In the genomic region with DNA sequence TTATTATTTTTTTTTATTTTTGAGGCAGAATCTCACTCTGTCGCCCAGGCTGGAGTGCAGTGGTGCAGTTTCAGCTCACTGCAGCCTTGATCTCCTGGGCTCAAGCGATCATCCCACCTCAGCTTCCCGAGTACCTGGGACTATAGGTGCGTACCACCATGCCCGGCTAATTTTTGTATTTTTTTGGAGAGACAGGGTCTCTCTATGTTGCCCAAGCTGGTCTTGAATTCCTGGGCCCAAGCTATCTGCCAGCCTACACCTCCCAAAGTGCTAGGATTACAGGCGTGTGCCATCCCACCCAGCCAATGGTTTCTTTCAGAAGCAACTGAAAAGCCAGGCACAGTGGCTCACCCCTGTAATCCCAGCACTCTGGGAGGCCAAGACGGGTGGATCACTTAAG, we compare ENCODE assay signal across 29 cellular contexts. TPM values are rescaled to one million over a fixed set of nuclear protein-coding genes. Genes with fewer than 3 reads are reported as not detected.
A peak's percentile ranks its signal among the peaks of the same experiment; 100 is the strongest.
DNase-seq lines count a peak whose midpoint lies in the region; ATAC-seq lines count a peak whose summit lies in the region.
"Had no signal": no experiment of that assay in that cellular context is flagged by ENCODE, and none has a peak within 500 bp of the region (broad histone marks: within the 10 kb centered on the region; RNA-seq: fewer than 3 reads in every experiment).

No MANE protein-coding gene starts in this region.

- H3K4me3 Mint-ChIP-seq in activated T-cell treated with anti-CD3 and anti-CD28 coated beads, Interleukin-2, amount 50 U/mL, for 24 hours, result no peak overlapping the region
- H3K4me3 Mint-ChIP-seq in activated T-cell treated with anti-CD3 and anti-CD28 coated beads, Interleukin-2, amount 50 U/mL, for 72 hours, result no peak overlapping the region
- H3K4me3 Mint-ChIP-seq in T-cell, result peak overlapping the region in 2 of 3 donors; percentile 34 to 100

- no peaks in the 10 kb centered on the region for H3K27me3 Mint-ChIP-seq in activated T-cell treated with anti-CD3 and anti-CD28 coated beads, Interleukin-2, amount 50 U/mL, for 24 hours
- H3K27me3 Mint-ChIP-seq in activated T-cell treated with anti-CD3 and anti-CD28 coated beads, Interleukin-2, amount 50 U/mL, for 72 hours (ENCODE audit: low read depth), result no peaks in the 10 kb centered on the region
- H3K27me3 Mint-ChIP-seq in T-cell, result no peaks in the 10 kb centered on the region
- H3K27me3 Mint-ChIP-seq: B cell had no signal

- peaks cover 50% of the 10 kb centered on the region for H3K36me3 Mint-ChIP-seq in activated T-cell treated with anti-CD3 and anti-CD28 coated beads, Interleukin-2, amount 50 U/mL, for 24 hours (ENCODE audit: low read depth)
- H3K36me3 Mint-ChIP-seq in activated T-cell treated with anti-CD3 and anti-CD28 coated beads, Interleukin-2, amount 50 U/mL, for 72 hours (ENCODE audit: insufficient read depth in 2 of 2), result peaks cover 6 to 8% of the 10 kb centered on the region in 2 donors
- H3K36me3 Mint-ChIP-seq in T-cell, result peaks cover 10% of the 10 kb centered on the region

- H3K9me3 Mint-ChIP-seq in activated T-cell treated with anti-CD3 and anti-CD28 coated beads, Interleukin-2, amount 50 U/mL, for 24 hours, result no peaks in the 10 kb centered on the region
- H3K9me3 Mint-ChIP-seq in activated T-cell treated with anti-CD3 and anti-CD28 coated beads, Interleukin-2, amount 50 U/mL, for 72 hours, result no peaks in the 10 kb centered on the region
- H3K9me3 Mint-ChIP-seq in T-cell, result no peaks in the 10 kb centered on the region
- H3K9me3 Mint-ChIP-seq: HFFc6; mesothelial cell of epicardium; naive thymus-derived CD8-positive, alpha-beta T cell had no signal

- no peaks in the 10 kb centered on the region for H3K36me3 ChIP-seq in endocrine pancreas (ENCODE audit: control insufficient read depth, insufficient read depth, low read length)
- H3K36me3 ChIP-seq: pancreas, transverse colon had no signal

- ATAC-seq in activated T-cell treated with anti-CD3 and anti-CD28 coated beads, Interleukin-2, amount 50 U/mL, for 72 hours (replicated peaks in 1 of 2), result no peak
- ATAC-seq in T-cell (replicated peaks in 1 of 4), result no peak
- ATAC-seq in HG03520 (IDR thresholded peaks at IDR 0.05; ENCODE audit: unreplicated experiment), result no peak
- ATAC-seq in HG03571 (IDR thresholded peaks at IDR 0.05; ENCODE audit: unreplicated experiment), result no peak
- ATAC-seq: activated CD4-positive, CD25-positive, alpha-beta regulatory T cell treated with anti-CD3 and anti-CD28 coated beads, Interleukin-2, amount 50 U/mL, for 24 hours; gastrocnemius medialis; K562; left ventricle myocardium superior; naive thymus-derived CD8-positive, alpha-beta T cell; pancreas; right lobe of liver had no signal

- POLR2A ChIA-PET in T-cell (lab: Charles Lee), result interaction anchor here (0.6 kb wide), 3 partner anchors 53 to 509 kb away, joined by 3 to 5 read pairs (median 3); no protein-coding TSS in a partner anchor

- H3K4me3 ChIP-seq in endocrine pancreas (ENCODE audit: control insufficient read depth, insufficient read depth, low read length), result no peak overlapping the region
- H3K4me3 ChIP-seq: adrenal gland, gastrocnemius medialis, K562, pancreas, right lobe of liver, stomach, transverse colon had no signal

- no peaks in the 10 kb centered on the region for H3K27me3 ChIP-seq in endocrine pancreas (ENCODE audit: control insufficient read depth, insufficient read depth, low read length)
- H3K27me3 ChIP-seq: adrenal gland, pancreas, right lobe of liver had no signal

- H3K9me3 ChIP-seq in endocrine pancreas (ENCODE audit: control insufficient read depth, low read length), result no peaks in the 10 kb centered on the region
- H3K9me3 ChIP-seq: adrenal gland, gastrocnemius medialis, pancreas, right lobe of liver, stomach, transverse colon had no signal

- H3K27ac Mint-ChIP-seq in activated T-cell treated with anti-CD3 and anti-CD28 coated beads, Interleukin-2, amount 50 U/mL, for 24 hours, result peak overlapping the region; percentile 97
- no peak overlapping the region for H3K27ac Mint-ChIP-seq in activated T-cell treated with anti-CD3 and anti-CD28 coated beads, Interleukin-2, amount 50 U/mL, for 72 hours
- H3K27ac Mint-ChIP-seq in T-cell, result no peak overlapping the region
- H3K27ac Mint-ChIP-seq: B cell, mesothelial cell of epicardium had no signal

- CTCF ChIA-PET in T-cell (lab: Charles Lee), result interaction anchor here (0.7 to 1.2 kb wide), 5 partner anchors 9 to 118 kb away, joined by 3 to 9 read pairs (median 4); no protein-coding TSS in a partner anchor

- DNase-seq in activated T-cell treated with anti-CD3 and anti-CD28 coated beads, Interleukin-2, amount 50 U/mL, for 24 hours, result peak; percentile 12
- no peak for DNase-seq in activated T-cell treated with anti-CD3 and anti-CD28 coated beads, Interleukin-2, amount 50 U/mL, for 72 hours
- DNase-seq in T-cell (no peak), NCI-H2171 (lab: John Stamatoyannopoulos, UW) (no peak)
- DNase-seq in stimulated activated CD8-positive, alpha-beta memory T cell treated with anti-CD3 and anti-CD28 coated beads, Interleukin-4, amount 100 ng/mL, for 48 hours, result peak; percentile 18
- DNase-seq: gastrocnemius medialis; GF-D8; HFFc6; hippocampal formation; left ventricle myocardium superior; naive thymus-derived CD8-positive, alpha-beta T cell; NCI-H1436; NCI-H2107; NCI-H446 treated with DMSO at 0.1 percent for 48 hours; pancreas; right lobe of liver; Right ventricle myocardium superior; stimulated activated CD4-positive, alpha-beta T cell treated with anti-CD3 and anti-CD28 coated beads, Interleukin-15, amount 100 ng/mL, for 24 hours; stomach; SW 1271; transverse colon had no signal

- H3K4me1 ChIP-seq in endocrine pancreas (ENCODE audit: control insufficient read depth, insufficient read depth, low read length), result peaks cover 5% of the 10 kb centered on the region

- H3K9ac ChIP-seq in endocrine pancreas (ENCODE audit: control insufficient read depth, insufficient read depth, low read length), result peak overlapping the region; percentile 4

- H3K4me1 Mint-ChIP-seq in activated T-cell treated with anti-CD3 and anti-CD28 coated beads, Interleukin-2, amount 50 U/mL, for 24 hours (ENCODE audit: low read depth), result peaks cover 56% of the 10 kb centered on the region
- H3K4me1 Mint-ChIP-seq in activated T-cell treated with anti-CD3 and anti-CD28 coated beads, Interleukin-2, amount 50 U/mL, for 72 hours (ENCODE audit: low read depth), result peaks cover 70% of the 10 kb centered on the region
- H3K4me1 Mint-ChIP-seq in T-cell, result peaks cover 44 to 51% (median 48%) of the 10 kb centered on the region in 3 donors

RNA-seq across cellular contexts. Expression of a gene that starts 2.3 kb away (rescaled TPM):
- 100 to 1,000 TPM; 199 to 203 TPM for total RNA-seq in activated T-cell treated with anti-CD3 and anti-CD28 coated beads, Interleukin-2, amount 50 U/mL, for 72 hours
- total RNA-seq in T-cell, result 100 to 1,000 TPM in 4 of 5 donors, 10 to 100 TPM in 1; 93.6 to 150 (median 138) TPM

RNA-seq across cellular contexts. Expression of a gene that starts 2.8 kb away (rescaled TPM):
- total RNA-seq in activated T-cell treated with anti-CD3 and anti-CD28 coated beads, Interleukin-2, amount 50 U/mL, for 72 hours, result 1 to 10 TPM; 8.6 to 9.8 TPM
- 10 to 100 TPM in 2 of 5 donors, 1 to 10 TPM in 3; 5.1 to 12.2 (median 9.8) TPM for total RNA-seq in T-cell
- total RNA-seq: gastrocnemius medialis had no signal

RNA-seq across cellular contexts. Expression of a gene that starts 30.5 kb away (rescaled TPM):
- 10 to 100 TPM; 49.4 to 58.9 TPM for total RNA-seq in activated T-cell treated with anti-CD3 and anti-CD28 coated beads, Interleukin-2, amount 50 U/mL, for 72 hours
- 10 to 100 TPM; 26.9 to 70.7 (median 64.5) TPM for total RNA-seq in T-cell

RNA-seq across cellular contexts. Expression of a gene that starts 35.2 kb away (rescaled TPM):
- 10 to 100 TPM; 65.0 to 66.3 TPM for total RNA-seq in activated T-cell treated with anti-CD3 and anti-CD28 coated beads, Interleukin-2, amount 50 U/mL, for 72 hours
- total RNA-seq in T-cell, result 10 to 100 TPM; 20.7 to 34.9 (median 30.8) TPM

RNA-seq across cellular contexts. Expression of a gene that starts 36.9 kb away (rescaled TPM):
- total RNA-seq in activated T-cell treated with anti-CD3 and anti-CD28 coated beads, Interleukin-2, amount 50 U/mL, for 72 hours, result 10 to 100 TPM; 24.7 to 28.7 TPM
- 10 to 100 TPM; 24.1 to 43.9 (median 34.0) TPM for total RNA-seq in T-cell

Comparison
In these comparisons a context has a peak if more than half of its experiments do, and no peak if none do; other contexts are left out.
1. DNase-seq: peak in activated T-cell treated with anti-CD3 and anti-CD28 coated beads, Interleukin-2, amount 50 U/mL, for 24 hours (single experiment) and stimulated activated CD8-positive, alpha-beta memory T cell treated with anti-CD3 and anti-CD28 coated beads, Interleukin-4, amount 100 ng/mL, for 48 hours (single experiment); none in activated T-cell treated with anti-CD3 and anti-CD28 coated beads, Interleukin-2, amount 50 U/mL, for 72 hours (0 of 2), T-cell (0 of 34) and NCI-H2171 (single experiment).
2. H3K4me3 Mint-ChIP-seq: peak in T-cell (2 of 3); none in activated T-cell treated with anti-CD3 and anti-CD28 coated beads, Interleukin-2, amount 50 U/mL, for 24 hours (single experiment) and activated T-cell treated with anti-CD3 and anti-CD28 coated beads, Interleukin-2, amount 50 U/mL, for 72 hours (0 of 2).